ENCODE assay signal across 17 cellular contexts in genomic region chr1:25545767-25546166, GRCh38. TPM values are rescaled to one million over a fixed set of nuclear protein-coding genes. Genes with fewer than 3 reads are reported as not detected.
DNase-seq lines count a peak whose midpoint lies in the region; ATAC-seq and TF ChIP-seq lines count a peak whose summit lies in the region.
"Had no signal": no experiment of that assay in that cellular context is flagged by ENCODE, and none has a peak within 500 bp of the region (broad histone marks: within the 10 kb centered on the region; RNA-seq: fewer than 3 reads in every experiment).

No MANE protein-coding gene starts in this region.

- H3K4me3 Mint-ChIP-seq in activated T-cell treated with anti-CD3 and anti-CD28 coated beads, Interleukin-2, amount 50 U/mL, for 72 hours, result peak overlapping the region; percentile 90 to 92
- peak overlapping the region; percentile 78 to 95 for H3K4me3 Mint-ChIP-seq in stimulated activated naive CD8-positive, alpha-beta T cell treated with anti-CD3 and anti-CD28 coated beads, Interleukin-15, amount 100 ng/mL, for 72 hours

- peaks cover 54% of the 10 kb centered on the region for H3K4me1 Mint-ChIP-seq in activated T-cell treated with anti-CD3 and anti-CD28 coated beads, Interleukin-2, amount 50 U/mL, for 72 hours (ENCODE audit: low read depth)
- H3K4me1 Mint-ChIP-seq in stimulated activated naive CD8-positive, alpha-beta T cell treated with anti-CD3 and anti-CD28 coated beads, Interleukin-15, amount 100 ng/mL, for 72 hours, result peaks cover 68% of the 10 kb centered on the region

- H3K4me3 ChIP-seq in dorsolateral prefrontal cortex, result peak overlapping the region in 4 of 59 donors; percentile 81 to 92 (median 86)

- DNase-seq in activated T-cell treated with anti-CD3 and anti-CD28 coated beads, Interleukin-2, amount 50 U/mL, for 72 hours, result no peak
- DNase-seq in activated T-cell treated with anti-CD3 and anti-CD28 coated beads for 4 hours, result no peak
- DNase-seq in RWPE1 (ENCODE audit: low spot score), result no peak
- no peak for DNase-seq in dorsolateral prefrontal cortex
- DNase-seq in stimulated activated naive CD8-positive, alpha-beta T cell treated with anti-CD3 and anti-CD28 coated beads, Interleukin-15, amount 100 ng/mL, for 72 hours, result no peak
- DNase-seq in nucleus accumbens (lab: John Stamatoyannopoulos, UW), result no peak
- DNase-seq in A172 (ENCODE audit: low spot score), result no peak
- DNase-seq: anterior cingulate cortex; glutamatergic neuron; mesenchymal stem cell; NCI-H2029 treated with DMSO at 0.1 percent for 48 hours; NCI-H524; stimulated activated CD4-positive, alpha-beta T cell treated with anti-CD3 and anti-CD28 coated beads, Interleukin-4, amount 100 ng/mL, for 4 hours; SW 1271; upper lobe of right lung had no signal

- H3K27ac Mint-ChIP-seq in activated T-cell treated with anti-CD3 and anti-CD28 coated beads, Interleukin-2, amount 50 U/mL, for 72 hours, result no peak overlapping the region
- no peak overlapping the region for H3K27ac Mint-ChIP-seq in stimulated activated naive CD8-positive, alpha-beta T cell treated with anti-CD3 and anti-CD28 coated beads, Interleukin-15, amount 100 ng/mL, for 72 hours

- H3K27ac ChIP-seq in RWPE1 (peak overlapping the region; percentile 75), dorsolateral prefrontal cortex (peak overlapping the region in 32 of 59 donors; percentile 16 to 99 (median 86))
- H3K27ac ChIP-seq: upper lobe of right lung had no signal

- POLR2A ChIA-PET in RWPE1 (lab: Yijun Ruan, JAX; ENCODE audit: low non-redundant PET), result no interaction called here

- H3K27me3 Mint-ChIP-seq in activated T-cell treated with anti-CD3 and anti-CD28 coated beads, Interleukin-2, amount 50 U/mL, for 72 hours (ENCODE audit: low read depth), result no peaks in the 10 kb centered on the region
- H3K27me3 Mint-ChIP-seq in stimulated activated naive CD8-positive, alpha-beta T cell treated with anti-CD3 and anti-CD28 coated beads, Interleukin-15, amount 100 ng/mL, for 72 hours, result no peaks in the 10 kb centered on the region

- no peaks in the 10 kb centered on the region for H3K27me3 ChIP-seq in dorsolateral prefrontal cortex
- H3K27me3 ChIP-seq: upper lobe of right lung had no signal

- intact Hi-C loops in dorsolateral prefrontal cortex (cut with DNase I), result loop anchor here in 1 of 2 donors (2.0 kb wide), 1 partner anchor 15 kb away; no protein-coding TSS in a partner anchor

- no peak for ATAC-seq in activated T-cell treated with anti-CD3 and anti-CD28 coated beads, Interleukin-2, amount 50 U/mL, for 72 hours (replicated peaks in 1 of 2)
- ATAC-seq in stimulated activated naive CD8-positive, alpha-beta T cell treated with anti-CD3 and anti-CD28 coated beads, Interleukin-15, amount 100 ng/mL, for 72 hours, result no peak
- no peak for ATAC-seq in GM18519 (IDR thresholded peaks at IDR 0.05; ENCODE audit: low FRiP score, unreplicated experiment)
- ATAC-seq: Panc1, upper lobe of right lung had no signal

- CTCF ChIA-PET in RWPE1 (lab: Yijun Ruan, JAX), result interaction anchor here (0.5 kb wide), 2 partner anchors 162 to 264 kb away, joined by 4 to 5 read pairs; no protein-coding TSS in a partner anchor

- H3K36me3 Mint-ChIP-seq in activated T-cell treated with anti-CD3 and anti-CD28 coated beads, Interleukin-2, amount 50 U/mL, for 72 hours (ENCODE audit: insufficient read depth in 2 of 2), result peaks cover 0 to 2% of the 10 kb centered on the region in 2 donors

- TF ChIP-seq CTCF in RWPE1 (conservative IDR thresholded peaks at IDR 0.05; ENCODE audit: low read depth) (no peak), dorsolateral prefrontal cortex (IDR thresholded peaks at IDR 0.05 in 54 of 56, conservative IDR thresholded peaks at IDR 0.05 in 2 of 56; ENCODE audit: low read depth in 1 of 56, partially characterized antibody in 56 of 56) (no peak)

- H3K9me3 Mint-ChIP-seq in activated T-cell treated with anti-CD3 and anti-CD28 coated beads, Interleukin-2, amount 50 U/mL, for 72 hours, result peaks cover under 1 to 2% of the 10 kb centered on the region in 2 donors
- H3K9me3 Mint-ChIP-seq in stimulated activated naive CD8-positive, alpha-beta T cell treated with anti-CD3 and anti-CD28 coated beads, Interleukin-15, amount 100 ng/mL, for 72 hours, result no peaks in the 10 kb centered on the region

RNA-seq across cellular contexts. Expression of gene LDLRAP1, which starts 2.4 kb away (rescaled TPM):
- 10 to 100 TPM; 13.5 to 14.7 TPM for total RNA-seq in activated T-cell treated with anti-CD3 and anti-CD28 coated beads, Interleukin-2, amount 50 U/mL, for 72 hours
- 10 to 100 TPM in 112 of 120 experiments, 1 to 10 TPM in 8; 6.1 to 62.3 (median 19.3) TPM for total RNA-seq in dorsolateral prefrontal cortex
- 8.0 and 12.7 TPM in 2 replicates for total RNA-seq in A172 (2014; rRNA removed; shearing (Covaris generic))
